18 cellular contexts compared by ENCODE assay signal in genomic region chr19:36182612-36183454, GRCh38. TPM values are rescaled to one million over a fixed set of nuclear protein-coding genes. Genes with fewer than 3 reads are reported as not detected.
DNase-seq lines count a peak whose midpoint lies in the region; ATAC-seq and TF ChIP-seq lines count a peak whose summit lies in the region.
"Had no signal": no experiment of that assay in that cellular context is flagged by ENCODE, and none has a peak within 500 bp of the region (broad histone marks: within the 10 kb centered on the region; RNA-seq: fewer than 3 reads in every experiment).

No MANE protein-coding gene starts in this region.

- peak in 6 of 8 donors; percentile 18 to 58 (median 40) for ATAC-seq in heart right ventricle
- ATAC-seq in gastroesophageal sphincter, result no peak
- ATAC-seq: natural killer cell had no signal

- peaks cover 20% of the 10 kb centered on the region for H3K36me3 Mint-ChIP-seq in HFFc6 (ENCODE audit: low read depth)

- H3K4me1 ChIP-seq in heart right ventricle, result peaks cover 0 to 8% (median 0%) of the 10 kb centered on the region in 9 donors
- no peaks in the 10 kb centered on the region for H3K4me1 ChIP-seq in effector memory CD4-positive, alpha-beta T cell (ENCODE audit: control insufficient read depth, insufficient read depth, low read length, poor library complexity, severe bottlenecking)
- peaks cover 0 to 5% (median 0%) of the 10 kb centered on the region in 3 donors for H3K4me1 ChIP-seq in gastroesophageal sphincter
- H3K4me1 ChIP-seq: BLaER1 treated with 17β-estradiol and CSF1 and Interleukin-3, amounts not matched to agents 10 nM and 100 nM had no signal

- peaks cover 0 to 49% (median 6%) of the 10 kb centered on the region in 9 donors for H3K36me3 ChIP-seq in heart right ventricle
- H3K36me3 ChIP-seq in effector memory CD4-positive, alpha-beta T cell (ENCODE audit: control insufficient read depth, insufficient read depth, low read length), result peaks cover 11% of the 10 kb centered on the region
- peaks cover 0 to 22% of the 10 kb centered on the region in 2 donors for H3K36me3 ChIP-seq in gastroesophageal sphincter

- H3K9me3 Mint-ChIP-seq in HFFc6, result peaks cover 14% of the 10 kb centered on the region
- H3K9me3 Mint-ChIP-seq: activated CD4-positive, alpha-beta memory T cell treated with anti-CD3 and anti-CD28 coated beads, Interleukin-2, amount 10 ng/mL, durations not matched to agents 7 days and 5 days; activated T-helper 2 cell treated with anti-CD3 and anti-CD28 coated beads, Interferon-gamma antibody, Interleukin-2, Interleukin-4, amounts not matched to agents 10 μg/mL and 5 μg/mL and 100 μg/mL, durations not matched to agents 14 hours and 24 hours and 36 hours; natural killer cell; T-helper 2 cell treated with Interferon-gamma antibody and Interleukin-4, amounts not matched to agents 5 μg/mL and 100 μg/mL, for 36 hours had no signal

- H3K27me3 Mint-ChIP-seq in HFFc6 (ENCODE audit: insufficient read depth), result no peaks in the 10 kb centered on the region
- H3K27me3 Mint-ChIP-seq: activated CD4-positive, alpha-beta memory T cell treated with anti-CD3 and anti-CD28 coated beads, Interleukin-2, amount 10 ng/mL, durations not matched to agents 7 days and 5 days had no signal

- no peak overlapping the region for H3K27ac Mint-ChIP-seq in HFFc6
- H3K27ac Mint-ChIP-seq: activated CD4-positive, alpha-beta memory T cell treated with anti-CD3 and anti-CD28 coated beads, Interleukin-2, amount 10 ng/mL, durations not matched to agents 7 days and 5 days; activated T-helper 2 cell treated with anti-CD3 and anti-CD28 coated beads, Interferon-gamma antibody, Interleukin-2, Interleukin-4, amounts not matched to agents 10 μg/mL and 5 μg/mL and 100 μg/mL, durations not matched to agents 14 hours and 24 hours and 36 hours; natural killer cell; T-helper 2 cell treated with Interferon-gamma antibody and Interleukin-4, amounts not matched to agents 5 μg/mL and 100 μg/mL, for 36 hours had no signal

- H3K4me3 ChIP-seq in heart right ventricle (no peak overlapping the region), gastroesophageal sphincter (no peak overlapping the region)
- no peak overlapping the region for H3K4me3 ChIP-seq in effector memory CD4-positive, alpha-beta T cell (ENCODE audit: insufficient read depth, low read depth, low read length, poor library complexity, severe bottlenecking)
- H3K4me3 ChIP-seq: BLaER1 treated with 17β-estradiol and CSF1 and Interleukin-3, amounts not matched to agents 10 nM and 100 nM; MG63 had no signal

- no peaks in the 10 kb centered on the region for H3K27me3 ChIP-seq in heart right ventricle
- H3K27me3 ChIP-seq in effector memory CD4-positive, alpha-beta T cell (replicated peaks; ENCODE audit: control insufficient read depth, insufficient read depth, low read length, poor library complexity, severe bottlenecking), result no peaks in the 10 kb centered on the region
- H3K27me3 ChIP-seq in gastroesophageal sphincter, result no peaks in the 10 kb centered on the region
- H3K27me3 ChIP-seq: BLaER1 treated with 17β-estradiol and CSF1 and Interleukin-3, amounts not matched to agents 10 nM and 100 nM; MG63 had no signal

- DNase-seq in HFFc6, result peak; percentile 37
- DNase-seq in amniotic epithelial cell (ENCODE audit: low read depth), result peak; percentile 76
- DNase-seq in heart right ventricle, result no peak
- DNase-seq in non-pigmented ciliary epithelial cell (ENCODE audit: low read depth), result peak; percentile 17
- DNase-seq in effector memory CD4-positive, alpha-beta T cell, result no peak
- DNase-seq in germinal center (ENCODE audit: low spot score), result no peak
- DNase-seq in T-helper 1 cell, result no peak
- DNase-seq: activated CD4-positive, alpha-beta memory T cell treated with anti-CD3 and anti-CD28 coated beads, Interleukin-2, amount 10 ng/mL, durations not matched to agents 7 days and 5 days; central memory CD4-positive, alpha-beta T cell; kidney; MG63; natural killer cell; NCI-H2171 had no signal

- TF ChIP-seq CTCF in HFFc6 (IDR thresholded peaks at IDR 0.05) (no peak), heart right ventricle (IDR thresholded peaks at IDR 0.05) (no peak), gastroesophageal sphincter (IDR thresholded peaks at IDR 0.05) (no peak)

- H3K27ac ChIP-seq in heart right ventricle, result peak overlapping the region in 6 of 10 donors; percentile 28 to 66 (median 36)
- no peak overlapping the region for H3K27ac ChIP-seq in effector memory CD4-positive, alpha-beta T cell (ENCODE audit: insufficient read depth, low read length, poor library complexity, severe bottlenecking)
- H3K27ac ChIP-seq in gastroesophageal sphincter, result no peak overlapping the region
- H3K27ac ChIP-seq: BLaER1 treated with 17β-estradiol and CSF1 and Interleukin-3, amounts not matched to agents 10 nM and 100 nM had no signal

- intact Hi-C loops in heart right ventricle (cut with DNase I), result no loop called here

- 73 to 78% methylated on average over 21 of the region's 21 CpGs for WGBS in heart right ventricle, 2 donors
- WGBS in gastroesophageal sphincter (ENCODE audit: low coverage in 1 of 2), 2 donors, result 78 to 84% methylated on average over 14 to 16 of the region's 21 CpGs

- no peak for TF ChIP-seq POLR2A in gastroesophageal sphincter (IDR thresholded peaks at IDR 0.05)

- H3K4me1 Mint-ChIP-seq in HFFc6 (ENCODE audit: low read depth), result no peaks in the 10 kb centered on the region; the same call in 1 of the 2 replicates
- H3K4me1 Mint-ChIP-seq: activated CD4-positive, alpha-beta memory T cell treated with anti-CD3 and anti-CD28 coated beads, Interleukin-2, amount 10 ng/mL, durations not matched to agents 7 days and 5 days had no signal

- H3K9me3 ChIP-seq in heart right ventricle (no peaks in the 10 kb centered on the region), gastroesophageal sphincter (no peaks in the 10 kb centered on the region)
- no peaks in the 10 kb centered on the region for H3K9me3 ChIP-seq in effector memory CD4-positive, alpha-beta T cell (ENCODE audit: control insufficient read depth, low read length)
- H3K9me3 ChIP-seq: BLaER1 treated with 17β-estradiol and CSF1 and Interleukin-3, amounts not matched to agents 10 nM and 100 nM; MG63 had no signal

- H3K4me3 Mint-ChIP-seq in HFFc6, result no peak overlapping the region
- H3K4me3 Mint-ChIP-seq: activated CD4-positive, alpha-beta memory T cell treated with anti-CD3 and anti-CD28 coated beads, Interleukin-2, amount 10 ng/mL, durations not matched to agents 7 days and 5 days; natural killer cell; T-helper 2 cell treated with Interferon-gamma antibody and Interleukin-4, amounts not matched to agents 5 μg/mL and 100 μg/mL, for 36 hours had no signal

- no peak for TF ChIP-seq EP300 in gastroesophageal sphincter (IDR thresholded peaks at IDR 0.05)

RNA-seq across cellular contexts. Expression of gene COX7A1, which starts 30.6 kb away (rescaled TPM):
- 100 to 1,000 TPM in 2 of 6 experiments, 10 to 100 TPM in 4; 59.8 to 139 (median 85.5) TPM for total RNA-seq in HFFc6 (2021; fragmentation: NEBNext Ultra II Directional; extraction: Animal tissue kit (Norgen Biotek cat#: 25700))
- total RNA-seq in heart right ventricle (1,000 to 10,000 TPM; 1,564 to 3,571 (median 2,793) TPM), gastroesophageal sphincter (10 to 100 TPM; 50.4 to 66.6 (median 61.7) TPM)
- polyA plus RNA-seq in heart right ventricle, result 1,000 to 10,000 TPM in 1 of 2 donors, 100 to 1,000 TPM in 1; 850 to 2,441 TPM
- total RNA-seq: activated CD4-positive, alpha-beta memory T cell treated with anti-CD3 and anti-CD28 coated beads, Interleukin-2, amount 10 ng/mL, durations not matched to agents 7 days and 5 days; activated T-helper 2 cell treated with anti-CD3 and anti-CD28 coated beads, Interferon-gamma antibody, Interleukin-2, Interleukin-4, amounts not matched to agents 10 μg/mL and 5 μg/mL and 100 μg/mL, durations not matched to agents 14 hours and 24 hours and 36 hours; natural killer cell; OCI-LY7 had no signal

RNA-seq across cellular contexts. Expression of gene ZNF565, which starts 31.6 kb away (rescaled TPM):
- total RNA-seq in HFFc6 (2021; fragmentation: NEBNext Ultra II Directional; extraction: Animal tissue kit (Norgen Biotek cat#: 25700)), result 1 to 10 TPM; 2.7 to 3.7 (median 3.1) TPM
- total RNA-seq in heart right ventricle (1 to 10 TPM; 2.6 to 5.1 (median 3.6) TPM), gastroesophageal sphincter (1 to 10 TPM; 4.4 to 6.3 (median 5.8) TPM)
- polyA plus RNA-seq in heart right ventricle, result 1 to 10 TPM; 2.2 to 3.3 TPM

RNA-seq across cellular contexts. Expression of gene ZNF146, which starts 32.1 kb away (rescaled TPM):
- 10 to 100 TPM; 49.7 to 58.2 (median 56.6) TPM for total RNA-seq in HFFc6 (2021; fragmentation: NEBNext Ultra II Directional; extraction: Animal tissue kit (Norgen Biotek cat#: 25700))
- total RNA-seq in heart right ventricle (10 to 100 TPM; 25.7 to 42.1 (median 32.6) TPM), gastroesophageal sphincter (10 to 100 TPM; 57.9 to 98.2 (median 75.2) TPM)
- 10 to 100 TPM; 20.1 to 27.3 TPM for polyA plus RNA-seq in heart right ventricle

RNA-seq across cellular contexts. Expression of gene CAPNS1, which starts 43.0 kb away (rescaled TPM):
- total RNA-seq in HFFc6 (2021; fragmentation: NEBNext Ultra II Directional; extraction: Animal tissue kit (Norgen Biotek cat#: 25700)), result 1,000 to 10,000 TPM; 1,039 to 1,309 (median 1,209) TPM
- total RNA-seq in heart right ventricle, result 1,000 to 10,000 TPM in 1 of 10 donors, 100 to 1,000 TPM in 9; 800 to 1,095 (median 894) TPM
- 1,000 to 10,000 TPM in 1 of 2 donors, 100 to 1,000 TPM in 1; 745 to 1,027 TPM for polyA plus RNA-seq in heart right ventricle
- total RNA-seq in gastroesophageal sphincter, result 100 to 1,000 TPM; 151 to 237 (median 210) TPM

Comparison
In these comparisons a context has a peak if more than half of its experiments do, and no peak if none do; other contexts are left out.
1. DNase-seq: peak in HFFc6 (single experiment), amniotic epithelial cell (single experiment) and non-pigmented ciliary epithelial cell (single experiment); none in heart right ventricle (0 of 2), effector memory CD4-positive, alpha-beta T cell (0 of 3), germinal center (single experiment) and T-helper 1 cell (0 of 5).
2. H3K27ac ChIP-seq: peak in heart right ventricle (6 of 10); none in effector memory CD4-positive, alpha-beta T cell (single experiment) and gastroesophageal sphincter (0 of 4).
3. RNA of gene COX7A1, which starts 30.6 kb away (total RNA-seq): 1,564 to 3,571 TPM in heart right ventricle; 59.8 to 139 TPM in HFFc6 and 50.4 to 66.6 TPM in gastroesophageal sphincter; every median in the first group is over 10 times any median in the second.